8 cellular contexts compared by ENCODE assay signal in genomic region chr17:29294580-29294900, GRCh38. TPM values are rescaled to one million over a fixed set of nuclear protein-coding genes. Genes with fewer than 3 reads are reported as not detected.
A peak's percentile ranks its signal among the peaks of the same experiment; 100 is the strongest.
DNase-seq lines count a peak whose midpoint lies in the region; ATAC-seq and TF ChIP-seq lines count a peak whose summit lies in the region.

No MANE protein-coding gene starts in this region.

- no peak for TF ChIP-seq CTCF in MCF 10A (IDR thresholded peaks at IDR 0.05; ENCODE audit: unreplicated experiment)

- DNase-seq in stimulated activated naive CD8-positive, alpha-beta T cell treated with anti-CD3 and anti-CD28 coated beads, Interleukin-15, Interleukin-2, amounts not matched to agents 100 U/mL and 50 U/mL, for 24 hours = no peak
- DNase-seq in MCF 10A (ENCODE audit: unreplicated experiment) = no peak
- peak; percentile 75 for DNase-seq in midbrain (lab: John Stamatoyannopoulos, UW)
- DNase-seq in DMS 273 (lab: John Stamatoyannopoulos, UW; ENCODE audit: unreplicated experiment) = no peak

- H3K4me1 Mint-ChIP-seq in stimulated activated naive CD8-positive, alpha-beta T cell treated with anti-CD3 and anti-CD28 coated beads, Interleukin-15, Interleukin-2, amounts not matched to agents 100 ng/mL and 50 ng/mL, for 24 hours (ENCODE audit: low read depth) = peaks cover 43% of the 10 kb centered on the region
- peaks cover 10% of the 10 kb centered on the region for H3K4me1 Mint-ChIP-seq in MCF 10A (ENCODE audit: insufficient read depth, unreplicated experiment)

- H3K9me3 Mint-ChIP-seq in stimulated activated naive CD8-positive, alpha-beta T cell treated with anti-CD3 and anti-CD28 coated beads, Interleukin-15, Interleukin-2, amounts not matched to agents 100 ng/mL and 50 ng/mL, for 24 hours = no peaks in the 10 kb centered on the region
- H3K9me3 Mint-ChIP-seq in MCF 10A (ENCODE audit: unreplicated experiment) = no peaks in the 10 kb centered on the region

- peaks cover 27% of the 10 kb centered on the region for H3K36me3 Mint-ChIP-seq in stimulated activated naive CD8-positive, alpha-beta T cell treated with anti-CD3 and anti-CD28 coated beads, Interleukin-15, Interleukin-2, amounts not matched to agents 100 ng/mL and 50 ng/mL, for 24 hours (ENCODE audit: low read depth)
- H3K36me3 Mint-ChIP-seq in MCF 10A (ENCODE audit: insufficient read depth, unreplicated experiment) = peaks cover 36% of the 10 kb centered on the region

- H3K27me3 Mint-ChIP-seq in stimulated activated naive CD8-positive, alpha-beta T cell treated with anti-CD3 and anti-CD28 coated beads, Interleukin-15, Interleukin-2, amounts not matched to agents 100 ng/mL and 50 ng/mL, for 24 hours = no peaks in the 10 kb centered on the region
- H3K27me3 Mint-ChIP-seq in MCF 10A (ENCODE audit: insufficient read depth, unreplicated experiment) = no peaks in the 10 kb centered on the region

- CTCF ChIA-PET in MCF 10A (lab: Yijun Ruan, JAX) = interaction anchor here (0.6 to 1.3 kb wide), 7 partner anchors 38 to 552 kb away, joined by 3 to 5 read pairs (median 3); no protein-coding TSS in a partner anchor

- H3K4me3 Mint-ChIP-seq in stimulated activated naive CD8-positive, alpha-beta T cell treated with anti-CD3 and anti-CD28 coated beads, Interleukin-15, Interleukin-2, amounts not matched to agents 100 ng/mL and 50 ng/mL, for 24 hours = peak overlapping the region; percentile 97
- peak overlapping the region; percentile 99 for H3K4me3 Mint-ChIP-seq in MCF 10A (ENCODE audit: unreplicated experiment)

- POLR2A ChIA-PET in MCF 10A (lab: Yijun Ruan, JAX) = interaction anchor here (0.6 to 5.3 kb wide), 46 partner anchors 8 to 880 kb away, joined by 3 to 83 read pairs (median 4); partner anchors contain the start of genes MYO18A, SDF2, SSH2 and SUPT6H

- intact Hi-C loops in MCF 10A (cut with micrococcal nuclease) = loop anchor here (5.0 kb wide), 1 partner anchor 52 kb away; no protein-coding TSS in a partner anchor

- ATAC-seq in stimulated activated naive CD8-positive, alpha-beta T cell treated with anti-CD3 and anti-CD28 coated beads, Interleukin-15, Interleukin-2, amounts not matched to agents 100 U/mL and 50 U/mL, for 24 hours = no peak
- no peak for ATAC-seq in HG03159 (IDR thresholded peaks at IDR 0.05; ENCODE audit: unreplicated experiment)
- no peak for ATAC-seq in GM18511 (IDR thresholded peaks at IDR 0.05; ENCODE audit: unreplicated experiment)
- ATAC-seq in GM21737 (IDR thresholded peaks at IDR 0.05; ENCODE audit: unreplicated experiment) = no peak

- TSS peak; percentile 96 for BruUV-seq in MCF 10A (replicated peaks; lab: Mats Ljungman, UMichigan)

- peak overlapping the region; percentile 98 for H3K27ac Mint-ChIP-seq in stimulated activated naive CD8-positive, alpha-beta T cell treated with anti-CD3 and anti-CD28 coated beads, Interleukin-15, Interleukin-2, amounts not matched to agents 100 ng/mL and 50 ng/mL, for 24 hours
- H3K27ac Mint-ChIP-seq in MCF 10A (ENCODE audit: low read depth, unreplicated experiment) = peak overlapping the region; percentile 93

RNA-seq across cellular contexts. Expression of gene NUFIP2, which starts 0.6 kb away (rescaled TPM):
- total RNA-seq in MCF 10A (2022) = 78.6 and 88.0 TPM in 2 replicates

RNA-seq across cellular contexts. Expression of gene CRYBA1, which starts 47.9 kb away (rescaled TPM):
- not detected in 2 replicates for total RNA-seq in MCF 10A (2022)
